24 cellular contexts compared by ENCODE assay signal in the genomic region with DNA sequence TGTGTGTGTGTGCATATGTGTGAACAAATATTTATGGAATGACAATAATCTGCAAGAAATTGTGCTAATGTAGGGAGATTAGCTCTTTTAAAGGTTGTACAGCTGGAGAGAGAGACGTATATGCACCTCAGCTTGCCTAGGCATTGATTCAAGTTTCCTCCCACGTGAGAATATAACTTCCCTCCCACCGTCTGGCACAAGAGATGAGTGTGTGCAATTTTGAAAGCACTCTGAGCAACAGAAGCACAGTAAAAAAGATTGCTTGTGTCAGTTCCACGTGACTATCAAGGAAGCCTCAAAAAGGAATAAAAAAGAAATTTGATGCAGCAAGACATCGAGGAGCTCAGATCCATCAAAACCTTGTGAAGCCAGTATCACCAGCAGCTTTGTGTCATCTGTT.
A peak's percentile ranks its signal among the peaks of the same experiment; 100 is the strongest.
DNase-seq lines count a peak whose midpoint lies in the region; ATAC-seq and TF ChIP-seq lines count a peak whose summit lies in the region.
"Had no signal": no experiment of that assay in that cellular context is flagged by ENCODE, and none has a peak within 500 bp of the region (broad histone marks: within the 10 kb centered on the region; RNA-seq: fewer than 3 reads in every experiment).

No MANE protein-coding gene starts in this region.

- no peak overlapping the region for H3K4me3 ChIP-seq in fibroblast of pulmonary artery (replicated peaks; ENCODE audit: low read depth, low read length)
- H3K4me3 ChIP-seq: suprapubic skin had no signal

- TF ChIP-seq CTCF in fibroblast of pulmonary artery (IDR thresholded peaks at IDR 0.05; ENCODE audit: low read length, missing control alignments) = no peak

- ATAC-seq in GM19395 (IDR thresholded peaks at IDR 0.05; ENCODE audit: unreplicated experiment) = no peak
- ATAC-seq in HG02938 (IDR thresholded peaks at IDR 0.05; ENCODE audit: unreplicated experiment) = no peak
- ATAC-seq: natural killer cell treated with Interleukin-12 subunit alpha and Interleukin-12 subunit beta and Interleukin-15 and Interleukin-18, amount 100 ng/mL, for 72 hours had no signal

- peak; percentile 10 for DNase-seq in AG20443 (ENCODE audit: low spot score)
- DNase-seq in OCI-M1 (lab: John Stamatoyannopoulos, UW) = peak; percentile 6
- peak; percentile 4 for DNase-seq in fibroblast of pulmonary artery (ENCODE audit: low read depth)
- peak; percentile 2 for DNase-seq in occipital lobe (lab: John Stamatoyannopoulos, UW)
- no peak for DNase-seq in HCEC 1CT
- no peak for DNase-seq in stimulated activated naive CD4-positive, alpha-beta T cell treated with Interleukin-2 at 50 U/mL for 16 hours (lab: John Stamatoyannopoulos, UW)
- DNase-seq: ACHN; activated CD4-positive, alpha-beta T cell treated with anti-CD3 and anti-CD28 coated beads, Interleukin-2, amount 50 U/mL, for 48 hours; activated T-cell treated with anti-CD3 and anti-CD28 coated beads for 4 hours; CD4-positive, alpha-beta T cell; cerebellar nuclear complex; DND-41; effector CD4-positive, alpha-beta T cell; foreskin melanocyte; NCI-H1105 treated with DMSO at 0.1 percent for 48 hours; NCI-H2171 treated with DMSO at 0.1 percent for 48 hours; NCI-H748 treated with DMSO at 0.1 percent for 48 hours; Right ventricle myocardium superior; stimulated activated CD4-positive, alpha-beta T cell treated with anti-CD3 and anti-CD28 coated beads, Interleukin-12 subunit alpha, Interleukin-12 subunit beta, amount 100 ng/mL, for 4 hours; WERI-Rb-1 had no signal

Comparison
In these comparisons a context has a peak if more than half of its experiments do, and no peak if none do; other contexts are left out.
1. DNase-seq: peak in AG20443 (single experiment), OCI-M1 (single experiment), fibroblast of pulmonary artery (single experiment) and occipital lobe (single experiment); none in HCEC 1CT (single experiment) and stimulated activated naive CD4-positive, alpha-beta T cell treated with Interleukin-2 at 50 U/mL for 16 hours (single experiment).